16 cellular contexts compared by ENCODE assay signal in genomic region chr12:49972641-49973360, GRCh38. TPM values are rescaled to one million over a fixed set of nuclear protein-coding genes. Genes with fewer than 3 reads are reported as not detected.
"Had no signal": no experiment of that assay in that cellular context is flagged by ENCODE, and none has a peak within 500 bp of the region (broad histone marks: within the 10 kb centered on the region; RNA-seq: fewer than 3 reads in every experiment).

AQP6 (plus strand) TSS chr12:49972947; CDS start chr12:49973174, 227 bp downstream.

- H3K4me3 ChIP-seq: smooth muscle cell had no signal

- H3K9ac ChIP-seq: parathyroid adenoma had no signal

- H3K4me2 ChIP-seq: smooth muscle cell had no signal

- ATAC-seq: activated CD4-positive, alpha-beta T cell treated with anti-CD3 and anti-CD28 coated beads for 36 hours; effector memory CD8-positive, alpha-beta T cell had no signal

- H3K27ac Mint-ChIP-seq: activated CD4-positive, alpha-beta memory T cell treated with anti-CD3 and anti-CD28 coated beads, Interleukin-2, amount 10 ng/mL, durations not matched to agents 7 days and 5 days; activated CD4-positive, alpha-beta T cell treated with anti-CD3 and anti-CD28 coated beads for 36 hours; effector memory CD8-positive, alpha-beta T cell had no signal

- DNase-seq: activated CD4-positive, alpha-beta memory T cell treated with anti-CD3 and anti-CD28 coated beads, Interleukin-2, amount 10 ng/mL, durations not matched to agents 7 days and 5 days; activated CD4-positive, alpha-beta T cell treated with anti-CD3 and anti-CD28 coated beads for 36 hours; activated T-cell treated with anti-CD3 and anti-CD28 coated beads, Interleukin-2, amount 50 U/mL, for 48 hours; central memory CD4-positive, alpha-beta T cell; effector memory CD8-positive, alpha-beta T cell; hippocampal formation; left colon; retina; stimulated activated CD4-positive, alpha-beta T cell treated with anti-CD3 and anti-CD28 coated beads, Interleukin-1b, Interleukin-23, amount 100 ng/mL, for 48 hours; stimulated activated naive CD4-positive, alpha-beta T cell; T-helper 1 cell; trophoblast cell; WERI-Rb-1 had no signal

- H3K4me1 Mint-ChIP-seq: activated CD4-positive, alpha-beta memory T cell treated with anti-CD3 and anti-CD28 coated beads, Interleukin-2, amount 10 ng/mL, durations not matched to agents 7 days and 5 days; activated CD4-positive, alpha-beta T cell treated with anti-CD3 and anti-CD28 coated beads for 36 hours had no signal

- H3K36me3 ChIP-seq: WERI-Rb-1 had no signal

- H3K27ac ChIP-seq: parathyroid adenoma, WERI-Rb-1 had no signal

- H3K9me3 Mint-ChIP-seq: activated CD4-positive, alpha-beta memory T cell treated with anti-CD3 and anti-CD28 coated beads, Interleukin-2, amount 10 ng/mL, durations not matched to agents 7 days and 5 days; effector memory CD8-positive, alpha-beta T cell had no signal

- H3K27me3 Mint-ChIP-seq: effector memory CD8-positive, alpha-beta T cell had no signal

- H3K4me3 Mint-ChIP-seq: activated CD4-positive, alpha-beta memory T cell treated with anti-CD3 and anti-CD28 coated beads, Interleukin-2, amount 10 ng/mL, durations not matched to agents 7 days and 5 days; activated CD4-positive, alpha-beta T cell treated with anti-CD3 and anti-CD28 coated beads for 36 hours; effector memory CD8-positive, alpha-beta T cell had no signal

RNA-seq across cellular contexts. Expression of gene AQP6, which starts in this region (rescaled TPM):
- polyA plus RNA-seq: neural cell, smooth muscle cell had no signal
